ENCODE assay signal across 32 cellular contexts in the genomic region with DNA sequence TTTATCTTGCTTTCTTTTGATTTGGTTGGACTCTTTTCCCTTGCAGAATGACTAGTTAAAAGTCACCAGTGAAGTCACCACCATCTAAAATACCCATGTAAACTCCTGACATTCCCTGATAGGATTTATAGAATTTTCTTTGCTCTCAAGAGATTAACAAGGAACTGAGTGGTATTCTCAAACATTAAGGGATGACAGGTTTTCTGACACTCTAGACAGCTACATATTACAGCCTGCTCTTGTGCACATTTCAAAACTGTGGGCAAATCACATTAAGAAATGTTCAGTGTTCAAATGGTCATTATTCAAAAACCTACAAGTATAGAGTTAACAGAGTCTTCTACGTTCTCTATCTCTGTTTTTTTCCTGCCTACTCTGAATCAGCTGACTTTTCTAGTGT. TPM values are rescaled to one million over a fixed set of nuclear protein-coding genes. Genes with fewer than 3 reads are reported as not detected.
"Had no signal": no experiment of that assay in that cellular context is flagged by ENCODE, and none has a peak within 500 bp of the region (broad histone marks: within the 10 kb centered on the region; RNA-seq: fewer than 3 reads in every experiment).

No MANE protein-coding gene starts in this region.

- H3K36me3 ChIP-seq: adrenal gland, SJCRH30 had no signal

- H3K9me3 Mint-ChIP-seq: activated naive CD4-positive, alpha-beta T cell treated with anti-CD3 and anti-CD28 coated beads for 36 hours; activated naive CD4-positive, alpha-beta T cell treated with anti-CD3 and anti-CD28 coated beads, Interleukin-2, amount 50 U/mL, for 72 hours; activated T-cell treated with anti-CD3 and anti-CD28 coated beads, Interleukin-2, amount 50 U/mL, for 4 hours; activated T-helper 1 cell treated with anti-CD3 and anti-CD28 coated beads, Interleukin-12 subunit alpha, Interleukin-12 subunit beta, Interleukin-2, Interleukin-4 antibody, amounts not matched to agents 30 ng/mL and 10 ng/mL and 1 ng/mL, durations not matched to agents 14 hours and 24 hours and 36 hours had no signal

- H3K27ac ChIP-seq: adrenal gland, SJCRH30, SK-N-MC had no signal

- H3K36me3 Mint-ChIP-seq: activated naive CD4-positive, alpha-beta T cell treated with anti-CD3 and anti-CD28 coated beads, Interleukin-2, amount 50 U/mL, for 72 hours; brain had no signal

- H3K4me3 ChIP-seq: adrenal gland, SJCRH30, SK-N-MC had no signal

- H3K4me1 ChIP-seq: SJCRH30 had no signal

- DNase-seq: activated CD4-positive, alpha-beta T cell treated with anti-CD3 and anti-CD28 coated beads for 36 hours; activated CD4-positive, alpha-beta T cell treated with anti-CD3 and anti-CD28 coated beads, Interleukin-2, amount 10 ng/mL, durations not matched to agents 7 days and 5 days; activated CD4-positive, alpha-beta T cell treated with anti-CD3 and anti-CD28 coated beads, Interleukin-2, amount 50 U/mL, for 48 hours; activated CD8-positive, alpha-beta T cell treated with anti-CD3 and anti-CD28 coated beads, Interleukin-2, amount 10 ng/mL, durations not matched to agents 7 days and 5 days; activated gamma-delta T cell treated with Interleukin-2 at 50 U/mL for 16 hours; activated naive CD4-positive, alpha-beta T cell treated with anti-CD3 and anti-CD28 coated beads for 36 hours; activated T-cell treated with anti-CD3 and anti-CD28 coated beads, Interleukin-2, amount 50 U/mL, for 4 hours; adrenal gland; caudate nucleus; Karpas-422; KBM-7; NCI-H1105 treated with DMSO at 0.1 percent for 48 hours; NCI-H1436; NCI-H1694 treated with DMSO at 0.1 percent for 48 hours; NCI-H2029; NCI-H345; NCI-H524 treated with DMSO at 0.1 percent for 48 hours; SHP77; SJCRH30 had no signal

- H3K9me3 ChIP-seq: adrenal gland, SJCRH30 had no signal

- H3K4me3 Mint-ChIP-seq: activated CD4-positive, alpha-beta T cell treated with anti-CD3 and anti-CD28 coated beads for 36 hours; activated CD4-positive, alpha-beta T cell treated with anti-CD3 and anti-CD28 coated beads, Interleukin-2, amount 10 ng/mL, durations not matched to agents 7 days and 5 days; activated CD8-positive, alpha-beta T cell treated with anti-CD3 and anti-CD28 coated beads, Interleukin-2, amount 10 ng/mL, durations not matched to agents 7 days and 5 days; activated naive CD4-positive, alpha-beta T cell treated with anti-CD3 and anti-CD28 coated beads for 36 hours; activated T-cell treated with anti-CD3 and anti-CD28 coated beads, Interleukin-2, amount 50 U/mL, for 4 hours; activated T-helper 1 cell treated with anti-CD3 and anti-CD28 coated beads, Interleukin-12 subunit alpha, Interleukin-12 subunit beta, Interleukin-2, Interleukin-4 antibody, amounts not matched to agents 30 ng/mL and 10 ng/mL and 1 ng/mL, durations not matched to agents 14 hours and 24 hours and 36 hours; brain had no signal

- H3K27me3 ChIP-seq: adrenal gland, SJCRH30 had no signal

- H3K4me1 Mint-ChIP-seq: activated CD4-positive, alpha-beta T cell treated with anti-CD3 and anti-CD28 coated beads for 36 hours had no signal

- ATAC-seq: activated CD4-positive, alpha-beta T cell treated with anti-CD3 and anti-CD28 coated beads for 36 hours; activated CD4-positive, CD25-positive, alpha-beta regulatory T cell treated with anti-CD3 and anti-CD28 coated beads, Interleukin-2, amount 50 U/mL, for 24 hours; activated CD8-positive, alpha-beta T cell treated with anti-CD3 and anti-CD28 coated beads, Interleukin-2, amount 10 ng/mL, durations not matched to agents 7 days and 5 days; activated naive CD4-positive, alpha-beta T cell treated with anti-CD3 and anti-CD28 coated beads, Interleukin-2, amount 50 U/mL, for 72 hours; activated T-cell treated with anti-CD3 and anti-CD28 coated beads, Interleukin-2, amount 50 U/mL, for 4 hours; Panc1 had no signal

- H3K27ac Mint-ChIP-seq: activated CD4-positive, alpha-beta T cell treated with anti-CD3 and anti-CD28 coated beads for 36 hours; activated CD4-positive, alpha-beta T cell treated with anti-CD3 and anti-CD28 coated beads, Interleukin-2, amount 10 ng/mL, durations not matched to agents 7 days and 5 days; activated CD8-positive, alpha-beta T cell treated with anti-CD3 and anti-CD28 coated beads, Interleukin-2, amount 10 ng/mL, durations not matched to agents 7 days and 5 days; activated naive CD4-positive, alpha-beta T cell treated with anti-CD3 and anti-CD28 coated beads for 36 hours; activated naive CD4-positive, alpha-beta T cell treated with anti-CD3 and anti-CD28 coated beads, Interleukin-2, amount 50 U/mL, for 72 hours; activated T-helper 1 cell treated with anti-CD3 and anti-CD28 coated beads, Interleukin-12 subunit alpha, Interleukin-12 subunit beta, Interleukin-2, Interleukin-4 antibody, amounts not matched to agents 30 ng/mL and 10 ng/mL and 1 ng/mL, durations not matched to agents 14 hours and 24 hours and 36 hours; brain had no signal

RNA-seq across cellular contexts. Expression of a gene that starts 15.8 kb away (rescaled TPM):
- total RNA-seq: activated CD4-positive, alpha-beta T cell treated with anti-CD3 and anti-CD28 coated beads for 36 hours; activated CD4-positive, alpha-beta T cell treated with anti-CD3 and anti-CD28 coated beads, Interleukin-2, amount 10 ng/mL, durations not matched to agents 7 days and 5 days; activated CD8-positive, alpha-beta T cell treated with anti-CD3 and anti-CD28 coated beads, Interleukin-2, amount 10 ng/mL, durations not matched to agents 7 days and 5 days; activated naive CD4-positive, alpha-beta T cell treated with anti-CD3 and anti-CD28 coated beads for 36 hours; activated naive CD4-positive, alpha-beta T cell treated with anti-CD3 and anti-CD28 coated beads, Interleukin-2, amount 50 U/mL, for 72 hours; activated T-cell treated with anti-CD3 and anti-CD28 coated beads, Interleukin-2, amount 50 U/mL, for 4 hours; activated T-helper 1 cell treated with anti-CD3 and anti-CD28 coated beads, Interleukin-12 subunit alpha, Interleukin-12 subunit beta, Interleukin-2, Interleukin-4 antibody, amounts not matched to agents 30 ng/mL and 10 ng/mL and 1 ng/mL, durations not matched to agents 14 hours and 24 hours and 36 hours; adrenal gland; astrocyte; bronchial epithelial cell; MCF 10A; NCI-H460; RPMI7951; T-helper 1 cell treated with Interleukin-12 subunit alpha and Interleukin-12 subunit beta and Interleukin-4 antibody, amounts not matched to agents 30 ng/mL and 1 ng/mL, for 36 hours; T-helper 2 cell treated with Interferon-gamma antibody and Interleukin-4, amounts not matched to agents 100 ng/mL and 5 ng/mL, for 36 hours had no signal
- polyA plus RNA-seq: adrenal gland had no signal
